24 cellular contexts compared by ENCODE assay signal in the genomic region with DNA sequence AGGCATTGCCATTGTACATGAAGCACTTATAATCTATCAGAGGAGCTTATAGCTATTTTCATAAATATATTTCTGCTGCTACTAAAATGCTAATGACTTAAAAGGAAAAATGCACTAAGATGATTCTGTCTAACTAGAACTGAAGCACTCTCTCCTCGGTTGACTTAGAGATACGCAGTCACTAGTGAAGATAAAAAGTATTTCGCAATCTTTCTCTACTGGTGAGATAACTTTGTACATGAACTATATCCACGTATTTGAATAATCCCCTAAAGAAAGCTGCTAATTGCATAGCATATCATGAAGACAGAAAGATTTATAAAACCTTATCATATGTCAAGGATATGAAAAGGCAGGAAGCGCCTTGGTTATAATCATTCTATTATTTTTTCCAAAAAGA.
"Had no signal": no experiment of that assay in that cellular context is flagged by ENCODE, and none has a peak within 500 bp of the region (broad histone marks: within the 10 kb centered on the region; RNA-seq: fewer than 3 reads in every experiment).

No MANE protein-coding gene starts in this region.

- H3K27me3 ChIP-seq: ovary, right atrium auricular region, suprapubic skin, tibial artery, upper lobe of right lung had no signal

- H3K4me1 ChIP-seq: left ventricle myocardium inferior, right atrium auricular region, suprapubic skin, tibial artery, upper lobe of right lung had no signal

- H3K9me3 ChIP-seq: ovary, right atrium auricular region, suprapubic skin, thoracic aorta, tibial artery, upper lobe of right lung had no signal

- H3K36me3 ChIP-seq: left ventricle myocardium inferior, ovary, right atrium auricular region, suprapubic skin, thoracic aorta, tibial artery, upper lobe of right lung had no signal

- H3K27ac ChIP-seq: left ventricle myocardium inferior, ovary, right atrium auricular region, skin epidermis, suprapubic skin, thoracic aorta, tibial artery, upper lobe of right lung had no signal

- ATAC-seq: mucosa of descending colon; naive thymus-derived CD4-positive, alpha-beta T cell; natural killer cell treated with Interleukin-12 subunit alpha and Interleukin-12 subunit beta and Interleukin-15 and Interleukin-18, amount 100 ng/mL, for 72 hours; sciatic nerve; stimulated activated effector memory CD8-positive, alpha-beta T cell treated with anti-CD3 and anti-CD28 coated beads, Interleukin-12 subunit alpha, Interleukin-12 subunit beta, amount 100 ng/mL, for 72 hours; upper lobe of right lung had no signal

- FAIRE-seq: urothelium cell line had no signal

- DNase-seq: hypothalamus; immature natural killer cell; islet precursor cell; left ventricle myocardium inferior; midbrain; mucosa of descending colon; naive thymus-derived CD4-positive, alpha-beta T cell; ovary; stimulated activated CD4-positive, alpha-beta T cell treated with anti-CD3 and anti-CD28 coated beads, Interleukin-12 subunit alpha, Interleukin-12 subunit beta, amount 100 ng/mL, for 4 hours; stimulated activated CD4-positive, alpha-beta T cell treated with anti-CD3 and anti-CD28 coated beads, Interleukin-15, amount 100 ng/mL, for 24 hours; stimulated activated CD4-positive, alpha-beta T cell treated with anti-CD3 and anti-CD28 coated beads, Interleukin-2, amount 100 ng/mL, for 24 hours; stimulated activated CD4-positive, alpha-beta T cell treated with anti-CD3 and anti-CD28 coated beads, Interleukin-4, amount 100 ng/mL, for 24 hours; stimulated activated naive CD4-positive, alpha-beta T cell; tibial artery; trophoblast cell; upper lobe of right lung had no signal

- H3K4me3 ChIP-seq: left ventricle myocardium inferior, mucosa of descending colon, ovary, right atrium auricular region, skin epidermis, suprapubic skin, thoracic aorta, tibial artery, upper lobe of right lung had no signal
